1 cellular context compared by ENCODE assay signal in genomic region chr15:70643106-70643782, GRCh38.
TF ChIP-seq lines count a peak whose summit lies in the region.

No MANE protein-coding gene starts in this region.

TF ChIP-seq in IMR-90, 13 proteins besides CTCF, POLR2A, EP300 and RAD21 (continued from another document):
- TF ChIP-seq RFX5 (IDR thresholded peaks at IDR 0.05; ENCODE audit: low read depth, low read length) (no peak), NFE2L2 (IDR thresholded peaks at IDR 0.05; ENCODE audit: low read depth, low read length) (no peak), ELK1 (IDR thresholded peaks at IDR 0.05; ENCODE audit: borderline replicate concordance, low read depth, low read length) (no peak)
